ENCODE assay signal across 8 cellular contexts in genomic region chr14:69090187-69090789, GRCh38.
DNase-seq lines count a peak whose midpoint lies in the region; ATAC-seq lines count a peak whose summit lies in the region.

No MANE protein-coding gene starts in this region.

- H3K36me3 ChIP-seq in stomach smooth muscle (ENCODE audit: control insufficient read depth in 2 of 2, insufficient read depth in 2 of 2, low read length in 2 of 2): peaks cover 11 to 14% of the 10 kb centered on the region in 2 donors

- H3K4me3 ChIP-seq in stomach smooth muscle (ENCODE audit: low read length in 2 of 2): no peak overlapping the region

- no peak overlapping the region for H3K27ac Mint-ChIP-seq in activated CD4-positive, alpha-beta T cell treated with anti-CD3 and anti-CD28 coated beads for 36 hours
- no peak overlapping the region for H3K27ac Mint-ChIP-seq in activated T-helper 17 cell treated with anti-CD3 and anti-CD28 coated beads, Interleukin-2, amount 50 U/mL, for 72 hours

- H3K4me3 Mint-ChIP-seq in activated CD4-positive, alpha-beta T cell treated with anti-CD3 and anti-CD28 coated beads for 36 hours: no peak overlapping the region
- no peak overlapping the region for H3K4me3 Mint-ChIP-seq in activated T-helper 17 cell treated with anti-CD3 and anti-CD28 coated beads, Interleukin-2, amount 50 U/mL, for 72 hours

- POLR2A ChIA-PET in activated CD4-positive, alpha-beta T cell treated with anti-CD3 and anti-CD28 coated beads for 36 hours (lab: Charles Lee): no interaction called here

- H3K9me3 Mint-ChIP-seq in activated CD4-positive, alpha-beta T cell treated with anti-CD3 and anti-CD28 coated beads for 36 hours (ENCODE audit: low read depth): no peaks in the 10 kb centered on the region
- no peaks in the 10 kb centered on the region for H3K9me3 Mint-ChIP-seq in activated T-helper 17 cell treated with anti-CD3 and anti-CD28 coated beads, Interleukin-2, amount 50 U/mL, for 72 hours

- no peaks in the 10 kb centered on the region for H3K27me3 Mint-ChIP-seq in activated CD4-positive, alpha-beta T cell treated with anti-CD3 and anti-CD28 coated beads for 36 hours
- no peaks in the 10 kb centered on the region for H3K27me3 Mint-ChIP-seq in activated T-helper 17 cell treated with anti-CD3 and anti-CD28 coated beads, Interleukin-2, amount 50 U/mL, for 72 hours

- H3K27ac ChIP-seq in stomach smooth muscle (ENCODE audit: low read length): peak overlapping the region; percentile 6

- CTCF ChIA-PET in activated CD4-positive, alpha-beta T cell treated with anti-CD3 and anti-CD28 coated beads for 36 hours (lab: Charles Lee): interaction anchor here (0.7 to 4.3 kb wide), 15 partner anchors 9 to 1519 kb away, joined by 3 to 40 read pairs (median 3); no protein-coding TSS in a partner anchor

- peaks cover 25% of the 10 kb centered on the region for H3K4me1 ChIP-seq in stomach smooth muscle (ENCODE audit: control insufficient read depth, insufficient read depth, low read length)

- H3K9me3 ChIP-seq in stomach smooth muscle (ENCODE audit: control insufficient read depth in 2 of 2, low read length in 2 of 2): no peaks in the 10 kb centered on the region

- peak overlapping the region in 1 of 2 donors; percentile 49 for H3K9ac ChIP-seq in stomach smooth muscle (ENCODE audit: low read length in 2 of 2)

- DNase-seq in activated CD4-positive, alpha-beta T cell treated with anti-CD3 and anti-CD28 coated beads for 36 hours: peak; percentile 44
- DNase-seq in activated CD4-positive, alpha-beta T cell treated with anti-CD3 and anti-CD28 coated beads for 1 hour: no peak
- peak; percentile 9 for DNase-seq in NAMALWA (ENCODE audit: low spot score)
- peak; percentile 55 for DNase-seq in iPS-NIHi11 (ENCODE audit: low spot score)
- DNase-seq in NCI-H187 treated with DMSO at 0.1 percent for 48 hours (lab: John Stamatoyannopoulos, UW): no peak

- intact Hi-C loops in activated CD4-positive, alpha-beta T cell treated with anti-CD3 and anti-CD28 coated beads for 36 hours (cut with DNase I, micrococcal nuclease): loop anchor here (1.0 to 5.0 kb wide), 3 partner anchors 179 to 228 kb away; no protein-coding TSS in a partner anchor

- ATAC-seq in activated CD4-positive, alpha-beta T cell treated with anti-CD3 and anti-CD28 coated beads for 36 hours: peak; percentile 77
- ATAC-seq in activated T-helper 17 cell treated with anti-CD3 and anti-CD28 coated beads, Interleukin-2, amount 50 U/mL, for 72 hours (replicated peaks): peak; percentile 60
- ATAC-seq in GM19351 (IDR thresholded peaks at IDR 0.05; ENCODE audit: unreplicated experiment): no peak

- peaks cover 13% of the 10 kb centered on the region for H3K4me1 Mint-ChIP-seq in activated CD4-positive, alpha-beta T cell treated with anti-CD3 and anti-CD28 coated beads for 36 hours
- H3K4me1 Mint-ChIP-seq in activated T-helper 17 cell treated with anti-CD3 and anti-CD28 coated beads, Interleukin-2, amount 50 U/mL, for 72 hours: no peaks in the 10 kb centered on the region

- no peaks in the 10 kb centered on the region for H3K27me3 ChIP-seq in stomach smooth muscle (ENCODE audit: control insufficient read depth in 1 of 2, insufficient read depth in 2 of 2, low read length in 2 of 2)

- peaks cover 14% of the 10 kb centered on the region for H3K36me3 Mint-ChIP-seq in activated CD4-positive, alpha-beta T cell treated with anti-CD3 and anti-CD28 coated beads for 36 hours (ENCODE audit: low read depth)
- peaks cover 78% of the 10 kb centered on the region for H3K36me3 Mint-ChIP-seq in activated T-helper 17 cell treated with anti-CD3 and anti-CD28 coated beads, Interleukin-2, amount 50 U/mL, for 72 hours (ENCODE audit: low read depth)

Comparison
In these comparisons a context has a peak if more than half of its experiments do, and no peak if none do; other contexts are left out.
1. DNase-seq: peak in activated CD4-positive, alpha-beta T cell treated with anti-CD3 and anti-CD28 coated beads for 36 hours (single experiment), NAMALWA (single experiment) and iPS-NIHi11 (single experiment); none in activated CD4-positive, alpha-beta T cell treated with anti-CD3 and anti-CD28 coated beads for 1 hour (single experiment) and NCI-H187 treated with DMSO at 0.1 percent for 48 hours (single experiment).